Comparison of ENCODE assay signal across 27 cellular contexts in the genomic region with DNA sequence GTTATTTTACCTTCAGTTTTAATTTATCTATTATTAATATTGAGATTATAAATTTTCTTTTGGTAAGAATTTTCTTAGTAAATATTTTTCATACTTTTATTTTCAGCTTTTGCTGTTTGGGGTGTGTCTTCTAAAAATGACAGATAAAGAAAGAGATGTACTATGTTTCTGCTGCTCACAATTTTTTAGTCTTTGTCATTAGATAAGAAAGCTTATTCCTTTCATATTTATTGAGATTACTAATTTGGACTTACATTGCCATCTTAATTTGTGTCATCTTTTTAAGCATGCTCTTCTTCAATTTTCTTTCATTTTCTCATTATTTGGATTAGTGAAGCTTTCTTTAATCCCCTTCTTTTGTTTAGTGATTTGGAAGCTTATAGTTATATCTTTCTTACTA.
"Had no signal": no experiment of that assay in that cellular context is flagged by ENCODE, and none has a peak within 500 bp of the region (broad histone marks: within the 10 kb centered on the region; RNA-seq: fewer than 3 reads in every experiment).

No MANE protein-coding gene starts in this region.

- H3K4me3 ChIP-seq: adrenal gland, body of pancreas, colonic mucosa, gastrocnemius medialis, heart left ventricle had no signal

- H3K9me3 ChIP-seq: body of pancreas, colonic mucosa, gastrocnemius medialis had no signal

- H3K27me3 ChIP-seq: adrenal gland, body of pancreas, colonic mucosa, gastrocnemius medialis, heart left ventricle had no signal

- ATAC-seq: activated CD4-positive, alpha-beta T cell treated with anti-CD3 and anti-CD28 coated beads for 36 hours; activated CD8-positive, alpha-beta memory T cell treated with anti-CD3 and anti-CD28 coated beads, Interleukin-2, amount 10 ng/mL, durations not matched to agents 7 days and 5 days; activated CD8-positive, alpha-beta T cell treated with anti-CD3 and anti-CD28 coated beads, Interleukin-2, amount 10 ng/mL, durations not matched to agents 7 days and 5 days; activated naive CD8-positive, alpha-beta T cell treated with anti-CD3 and anti-CD28 coated beads, Interleukin-2, amount 50 U/mL, for 24 hours; body of pancreas; esophagus mucosa; gastrocnemius medialis; heart left ventricle had no signal

- H3K4me1 ChIP-seq: adrenal gland, body of pancreas, colonic mucosa, gastrocnemius medialis, heart left ventricle had no signal

- H3K27ac ChIP-seq: adrenal gland, body of pancreas, colonic mucosa, gastrocnemius medialis, heart left ventricle had no signal

- H3K36me3 ChIP-seq: adrenal gland, colonic mucosa, gastrocnemius medialis, heart left ventricle had no signal

- DNase-seq: activated CD4-positive, alpha-beta memory T cell treated with anti-CD3 and anti-CD28 coated beads for 36 hours; activated CD4-positive, alpha-beta T cell treated with anti-CD3 and anti-CD28 coated beads for 36 hours; activated CD4-positive, alpha-beta T cell treated with anti-CD3 and anti-CD28 coated beads, Interleukin-2, amount 10 ng/mL, durations not matched to agents 24 days and 14 days; activated CD4-positive, CD25-positive, alpha-beta regulatory T cell; activated CD4-positive, CD25-positive, alpha-beta regulatory T cell treated with anti-CD3 and anti-CD28 coated beads, Interleukin-2, amount 50 U/mL, for 72 hours; activated CD8-positive, alpha-beta memory T cell treated with anti-CD3 and anti-CD28 coated beads, Interleukin-2, amount 10 ng/mL, durations not matched to agents 7 days and 5 days; activated CD8-positive, alpha-beta memory T cell treated with anti-CD3 and anti-CD28 coated beads, Interleukin-2, amount 50 U/mL, for 4 hours; activated CD8-positive, alpha-beta T cell treated with anti-CD3 and anti-CD28 coated beads, Interleukin-2, amount 10 ng/mL, durations not matched to agents 7 days and 5 days; activated effector memory CD4-positive, alpha-beta T cell treated with anti-CD3 and anti-CD28 coated beads, Interleukin-2, amount 50 U/mL, for 16 hours; activated naive CD4-positive, alpha-beta T cell treated with anti-CD3 and anti-CD28 coated beads for 36 hours; activated naive CD8-positive, alpha-beta T cell treated with anti-CD3 and anti-CD28 coated beads for 36 hours; activated naive CD8-positive, alpha-beta T cell treated with anti-CD3 and anti-CD28 coated beads, Interleukin-2, amount 50 U/mL, for 24 hours; activated T-cell treated with anti-CD3 and anti-CD28 coated beads, Interleukin-2, amount 50 U/mL, for 1 hour; activated T-cell treated with anti-CD3 and anti-CD28 coated beads, Interleukin-2, amount 50 U/mL, for 48 hours; adrenal gland; amygdala; aorta; body of pancreas; caudate nucleus; colonic mucosa; effector CD8-positive, alpha-beta T cell; foreskin fibroblast; gastrocnemius medialis; glutamatergic neuron; heart left ventricle; T-helper 2 cell had no signal
